24 cellular contexts compared by ENCODE assay signal in the genomic region with DNA sequence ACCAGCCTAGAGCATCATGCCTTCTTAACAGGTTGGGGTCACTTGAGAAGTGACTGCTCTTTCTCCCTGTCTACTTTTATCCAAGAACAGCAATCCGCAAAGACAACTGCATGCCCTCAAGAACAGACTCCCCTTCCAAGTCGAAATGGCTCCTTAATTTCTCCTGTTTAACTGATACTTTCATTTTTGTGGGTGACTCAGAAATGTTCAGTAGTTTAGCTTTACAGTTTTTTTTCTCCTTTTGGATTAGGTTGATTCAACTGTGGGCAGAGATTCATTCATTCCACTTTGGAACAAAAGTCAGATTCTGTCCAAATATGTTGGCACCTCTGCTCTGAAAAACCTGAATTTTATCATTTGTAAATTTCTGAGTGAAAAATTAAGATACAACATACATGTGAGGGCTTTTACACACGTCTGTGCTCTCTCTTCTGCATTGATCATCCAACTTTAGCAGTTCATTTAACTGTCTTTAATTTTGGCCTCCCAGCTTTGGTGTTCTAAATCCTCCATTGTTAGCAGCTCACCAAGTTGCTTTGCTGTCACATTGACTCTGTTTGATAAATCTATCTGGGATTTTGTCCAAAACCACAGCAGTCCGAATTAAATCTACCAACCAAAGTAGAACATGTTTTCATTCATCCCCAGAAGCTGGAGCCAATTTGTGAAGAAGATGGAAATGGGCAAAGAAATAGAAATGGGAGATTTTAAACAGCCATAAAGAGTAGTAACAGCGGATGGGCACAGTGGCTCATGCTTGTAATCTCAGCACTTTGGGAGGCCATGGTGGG. TPM values are rescaled to one million over a fixed set of nuclear protein-coding genes. Genes with fewer than 3 reads are reported as not detected.
A peak's percentile ranks its signal among the peaks of the same experiment; 100 is the strongest.
DNase-seq lines count a peak whose midpoint lies in the region; TF ChIP-seq lines count a peak whose summit lies in the region.
"Had no signal": no experiment of that assay in that cellular context is flagged by ENCODE, and none has a peak within 500 bp of the region (broad histone marks: within the 10 kb centered on the region; RNA-seq: fewer than 3 reads in every experiment).

No MANE protein-coding gene starts in this region.

- DNase-seq in MCF 10A (ENCODE audit: unreplicated experiment), result no peak
- no peak for DNase-seq in mammary epithelial cell
- DNase-seq in astrocyte of the cerebellum (ENCODE audit: low read depth), result peak; percentile 83
- peak; percentile 52 for DNase-seq in foreskin melanocyte
- DNase-seq in vagina (ENCODE audit: extremely low spot score in 2 of 2), result no peak
- DNase-seq in GM10248 (ENCODE audit: extremely low spot score), result no peak
- DNase-seq in NCI-H1105 treated with DMSO at 0.1 percent for 48 hours (lab: John Stamatoyannopoulos, UW), result no peak
- no peak for DNase-seq in DMS79 treated with DMSO at 0.1 percent for 48 hours (lab: John Stamatoyannopoulos, UW)
- DNase-seq: activated CD4-positive, alpha-beta memory T cell treated with anti-CD3 and anti-CD28 coated beads for 36 hours; activated T-cell treated with anti-CD3 and anti-CD28 coated beads, Interleukin-2, amount 50 U/mL, for 1 hour; CD4-positive, CD25-positive, alpha-beta regulatory T cell; KBM-7; left ventricle myocardium superior; NCI-H1092 treated with DMSO at 0.1 percent for 48 hours; NCI-H2171 treated with DMSO at 0.1 percent for 48 hours; posterior cingulate gyrus; stimulated activated CD4-positive, alpha-beta T cell treated with anti-CD3 and anti-CD28 coated beads, Interleukin-12 subunit alpha, Interleukin-12 subunit beta, amount 100 ng/mL, for 4 hours; stimulated activated naive B cell treated with anti-CD40 and anti-IgM and Interleukin-4, amounts not matched to agents 10 μg/mL and 1 μg/mL and 100 μg/mL, for 72 hours; SW 1271 had no signal

- H3K27ac ChIP-seq in mammary epithelial cell (ENCODE audit: insufficient read depth, low read depth, low read length), result no peak overlapping the region
- H3K27ac ChIP-seq in vagina, result peak overlapping the region; percentile 19
- H3K27ac ChIP-seq: 22Rv1, gastroesophageal sphincter, VCaP had no signal

- CTCF ChIA-PET in MCF 10A (lab: Yijun Ruan, JAX), result interaction anchor here (1.1 to 1.9 kb wide), 3 partner anchors 9 to 17 kb away, joined by 3 to 6 read pairs (median 6); no protein-coding TSS in a partner anchor
- CTCF ChIA-PET in mammary epithelial cell (lab: Charles Lee; ENCODE audit: low non-redundant PET), result no interaction called here
- CTCF ChIA-PET in GM10248 (lab: Yijun Ruan, JAX), result interaction anchor here (0.9 to 1.3 kb wide), 2 partner anchors 12 to 205 kb away, joined by 3 read pairs; no protein-coding TSS in a partner anchor

- H4K20me1 ChIP-seq in mammary epithelial cell (ENCODE audit: insufficient read depth, low read length), result no peaks in the 10 kb centered on the region

- peaks cover 2% of the 10 kb centered on the region for H3K9me3 Mint-ChIP-seq in MCF 10A (ENCODE audit: unreplicated experiment)

- H2AFZ ChIP-seq in mammary epithelial cell (ENCODE audit: low read depth, low read length), result no peak overlapping the region

- no peak overlapping the region for H3K9ac ChIP-seq in mammary epithelial cell (ENCODE audit: insufficient read depth, low read length)

- H3K4me2 ChIP-seq in mammary epithelial cell (ENCODE audit: insufficient read depth, low read depth, low read length), result no peak overlapping the region

- no peak for TF ChIP-seq POLR2A in vagina (IDR thresholded peaks at IDR 0.05)

- no TSS peak for BruUV-seq in MCF 10A (replicated peaks; lab: Mats Ljungman, UMichigan)
- BruUV-seq in mammary epithelial cell (replicated peaks; lab: Mats Ljungman, UMichigan), result no TSS peak

- H3K4me3 ChIP-seq in mammary epithelial cell (replicated peaks in 1 of 3; ENCODE audit: insufficient read depth in 1 of 3, low read depth in 2 of 3, low read length in 3 of 3) (no peak overlapping the region), astrocyte of the cerebellum (ENCODE audit: low read depth, low read length) (no peak overlapping the region), vagina (no peak overlapping the region)
- H3K4me3 ChIP-seq: gastroesophageal sphincter had no signal

- H3K27ac Mint-ChIP-seq in MCF 10A (ENCODE audit: low read depth, unreplicated experiment), result peak overlapping the region; percentile 55
- H3K27ac Mint-ChIP-seq: activated CD4-positive, alpha-beta memory T cell treated with anti-CD3 and anti-CD28 coated beads for 36 hours; activated naive CD4-positive, alpha-beta T cell treated with anti-CD3 and anti-CD28 coated beads, Interleukin-2, amount 50 U/mL, for 72 hours; CD4-positive, CD25-positive, alpha-beta regulatory T cell; stimulated activated naive B cell treated with anti-CD40 and anti-IgM and Interleukin-4, amounts not matched to agents 10 μg/mL and 1 μg/mL and 100 μg/mL, for 72 hours had no signal

- H3K79me2 ChIP-seq in mammary epithelial cell (ENCODE audit: insufficient read depth, low read length), result no peaks in the 10 kb centered on the region

- in situ Hi-C loops in mammary epithelial cell (cut with MboI; ENCODE audit: low sequenced_read_pairs in 2 of 2), result no loop called here
- in situ Hi-C loops in astrocyte of the cerebellum (cut with HindIII; ENCODE audit: low sequenced_read_pairs), result no loop called here

- H3K4me1 Mint-ChIP-seq in MCF 10A (ENCODE audit: insufficient read depth, unreplicated experiment), result peaks cover 16% of the 10 kb centered on the region
- H3K4me1 Mint-ChIP-seq: CD4-positive, CD25-positive, alpha-beta regulatory T cell; stimulated activated naive B cell treated with anti-CD40 and anti-IgM and Interleukin-4, amounts not matched to agents 10 μg/mL and 1 μg/mL and 100 μg/mL, for 72 hours had no signal

- no peaks in the 10 kb centered on the region for H3K27me3 Mint-ChIP-seq in MCF 10A (ENCODE audit: insufficient read depth, unreplicated experiment)
- H3K27me3 Mint-ChIP-seq: type B pancreatic cell had no signal

- peaks cover 7% of the 10 kb centered on the region for H3K36me3 Mint-ChIP-seq in MCF 10A (ENCODE audit: insufficient read depth, unreplicated experiment)
- H3K36me3 Mint-ChIP-seq: type B pancreatic cell had no signal

- H3K4me3 Mint-ChIP-seq in MCF 10A (ENCODE audit: unreplicated experiment), result no peak overlapping the region
- H3K4me3 Mint-ChIP-seq: activated CD4-positive, alpha-beta memory T cell treated with anti-CD3 and anti-CD28 coated beads for 36 hours; CD4-positive, CD25-positive, alpha-beta regulatory T cell; stimulated activated naive B cell treated with anti-CD40 and anti-IgM and Interleukin-4, amounts not matched to agents 10 μg/mL and 1 μg/mL and 100 μg/mL, for 72 hours had no signal

- TF ChIP-seq CTCF in MCF 10A (IDR thresholded peaks at IDR 0.05; ENCODE audit: unreplicated experiment) (no peak), mammary epithelial cell (conservative IDR thresholded peaks at IDR 0.05 in 1 of 2, IDR thresholded peaks at IDR 0.05 in 1 of 2; ENCODE audit: extremely low read depth in 1 of 2, insufficient read depth in 1 of 2, low read depth in 1 of 2, low read length in 2 of 2) (no peak), astrocyte of the cerebellum (IDR thresholded peaks at IDR 0.05; ENCODE audit: low read depth, low read length, missing control alignments) (no peak), vagina (IDR thresholded peaks at IDR 0.05) (no peak), GM10248 (IDR thresholded peaks at IDR 0.05; ENCODE audit: control extremely low read depth, extremely low read depth, low read depth, missing control alignments) (no peak)

- POLR2A ChIA-PET in MCF 10A (lab: Yijun Ruan, JAX), result interaction anchor here (1.4 to 2.4 kb wide), 3 partner anchors 8 to 41 kb away, joined by 4 to 8 read pairs (median 6); no protein-coding TSS in a partner anchor
- POLR2A ChIA-PET in GM10248 (lab: Yijun Ruan, JAX), result no interaction called here

- 58% methylated on average over 5 of the region's 5 CpGs for WGBS in mammary epithelial cell (ENCODE audit: low coverage, missing lambda C conversion rate)

- H3K9me3 ChIP-seq in mammary epithelial cell (replicated peaks; ENCODE audit: insufficient read depth, low read length) (no peaks in the 10 kb centered on the region), vagina (peaks cover 3% of the 10 kb centered on the region)
- H3K9me3 ChIP-seq: gastroesophageal sphincter had no signal

- no peaks in the 10 kb centered on the region for H3K36me3 ChIP-seq in mammary epithelial cell (ENCODE audit: insufficient read depth, low read length)
- no peaks in the 10 kb centered on the region for H3K36me3 ChIP-seq in vagina
- H3K36me3 ChIP-seq: gastroesophageal sphincter had no signal

- intact Hi-C loops in MCF 10A (cut with micrococcal nuclease) (no loop called here), mammary epithelial cell (cut with micrococcal nuclease) (no loop called here), vagina (cut with DNase I) (no loop called here)

- no peaks in the 10 kb centered on the region for H3K27me3 ChIP-seq in mammary epithelial cell (ENCODE audit: insufficient read depth, low read length)
- no peaks in the 10 kb centered on the region for H3K27me3 ChIP-seq in vagina
- H3K27me3 ChIP-seq: gastroesophageal sphincter had no signal

- dilution Hi-C loops in mammary epithelial cell (cut with HindIII; ENCODE audit: low sequenced_read_pairs), result no loop called here

- peaks cover 7% of the 10 kb centered on the region for H3K4me1 ChIP-seq in mammary epithelial cell (ENCODE audit: insufficient read depth, low read length)
- peaks cover 17% of the 10 kb centered on the region for H3K4me1 ChIP-seq in vagina
- H3K4me1 ChIP-seq: gastroesophageal sphincter had no signal

RNA-seq across cellular contexts. Expression of gene HOPX, which starts 50.0 kb away (rescaled TPM):
- total RNA-seq in MCF 10A (2022) (not detected in 2 replicates), mammary epithelial cell (under 1 TPM in 1 of 2 donors, not detected in 1; under 0.01 TPM), vagina (112 TPM)
- polyA plus RNA-seq in mammary epithelial cell, result 0.07 TPM
- not detected for polyA minus RNA-seq in mammary epithelial cell

Comparison
In these comparisons a context has a peak if more than half of its experiments do, and no peak if none do; other contexts are left out.
1. DNase-seq: peak in astrocyte of the cerebellum (single experiment) and foreskin melanocyte (single experiment); none in MCF 10A (single experiment), mammary epithelial cell (single experiment), vagina (0 of 2), GM10248 (single experiment), NCI-H1105 treated with DMSO at 0.1 percent for 48 hours (single experiment) and DMS79 treated with DMSO at 0.1 percent for 48 hours (single experiment).
2. RNA of gene HOPX, which starts 50.0 kb away (total RNA-seq): 112 TPM in vagina (single experiment); under 0.01 TPM in mammary epithelial cell and not detected in MCF 10A; every median in the first group is over 10 times any median in the second.